In the genomic region with DNA sequence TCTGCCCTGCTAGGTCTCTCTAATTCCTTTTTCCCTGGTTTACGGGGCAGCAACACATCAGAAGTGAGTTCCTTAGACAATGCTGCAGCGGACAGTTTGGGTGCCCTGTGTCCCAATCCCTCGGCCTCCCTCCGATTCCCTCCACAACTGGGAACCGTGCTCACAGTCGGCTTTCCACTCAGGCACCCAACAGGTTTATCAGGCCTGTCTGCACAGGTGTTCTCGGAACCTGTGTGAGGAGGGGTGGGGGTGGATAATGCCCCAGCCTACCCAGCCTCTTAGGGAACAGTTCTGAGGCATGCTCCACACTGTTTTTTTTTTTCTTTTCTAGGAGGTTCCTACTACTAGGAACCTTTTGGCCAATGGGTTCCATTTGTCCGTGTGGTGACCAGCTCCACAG, we compare ENCODE assay signal across 16 cellular contexts.
A peak's percentile ranks its signal among the peaks of the same experiment; 100 is the strongest.
DNase-seq lines count a peak whose midpoint lies in the region; ATAC-seq and TF ChIP-seq lines count a peak whose summit lies in the region.
"Had no signal": no experiment of that assay in that cellular context is flagged by ENCODE, and none has a peak within 500 bp of the region (broad histone marks: within the 10 kb centered on the region; RNA-seq: fewer than 3 reads in every experiment).

No MANE protein-coding gene starts in this region.

- no peak overlapping the region for H3K9ac ChIP-seq in OCI-LY3 (ENCODE audit: low read length)

- peaks cover 5% of the 10 kb centered on the region; the same call in 1 of the 2 replicates for H3K4me1 ChIP-seq in OCI-LY3 (ENCODE audit: low read length)
- H3K4me1 ChIP-seq in aorta (ENCODE audit: control insufficient read depth in 1 of 2, insufficient read depth in 2 of 2, low read length in 2 of 2): no peaks in the 10 kb centered on the region

- WGBS in aorta, 2 donors: 96% methylated on average over 8 of the region's 8 CpGs

- peaks cover 16% of the 10 kb centered on the region; the same call in 1 of the 2 replicates for H3K27me3 ChIP-seq in OCI-LY3 (ENCODE audit: low read depth, low read length)
- no peaks in the 10 kb centered on the region for H3K27me3 ChIP-seq in aorta (ENCODE audit: control insufficient read depth in 1 of 2, insufficient read depth in 2 of 2, low read length in 1 of 2)
- H3K27me3 ChIP-seq in MG63: no peaks in the 10 kb centered on the region

- H3K79me2 ChIP-seq in OCI-LY3 (ENCODE audit: low read length): no peaks in the 10 kb centered on the region

- TF ChIP-seq CTCF in CD14-positive monocyte (IDR thresholded peaks at IDR 0.05) (no peak), OCI-LY3 (IDR thresholded peaks at IDR 0.05; ENCODE audit: low read depth, low read length) (no peak)

- H3K4me2 ChIP-seq in OCI-LY3 (ENCODE audit: low read length): no peak overlapping the region

- H3K27me3 Mint-ChIP-seq in CD14-positive monocyte (ENCODE audit: low read depth in 3 of 3) (no peaks in the 10 kb centered on the region), memory B cell (no peaks in the 10 kb centered on the region)
- H3K27me3 Mint-ChIP-seq: B cell; CD4-positive, alpha-beta T cell had no signal

- H3K4me1 Mint-ChIP-seq in CD14-positive monocyte (peaks cover 27% of the 10 kb centered on the region), memory B cell (no peaks in the 10 kb centered on the region)
- H3K4me1 Mint-ChIP-seq: B cell had no signal

- no peak overlapping the region for H3K27ac ChIP-seq in OCI-LY3 (ENCODE audit: low read length)
- H3K27ac ChIP-seq in aorta (ENCODE audit: low read depth in 1 of 2, low read length in 2 of 2): no peak overlapping the region

- ATAC-seq in memory B cell (ENCODE audit: low read depth) (no peak), aorta (ENCODE audit: low FRiP score) (peak; percentile 36), HG02840 (IDR thresholded peaks at IDR 0.05; ENCODE audit: low FRiP score, unreplicated experiment) (no peak)

- H3K27ac Mint-ChIP-seq in CD14-positive monocyte: peak overlapping the region in 4 of 7 donors; percentile 9 to 86 (median 81)
- no peak overlapping the region for H3K27ac Mint-ChIP-seq in memory B cell
- H3K27ac Mint-ChIP-seq: B cell; CD4-positive, alpha-beta T cell; HFFc6 had no signal

- H3K9me3 Mint-ChIP-seq in CD14-positive monocyte (peaks cover 0 to 8% (median 6%) of the 10 kb centered on the region in 7 donors), memory B cell (peaks cover 4% of the 10 kb centered on the region)
- H3K9me3 Mint-ChIP-seq: HFFc6 had no signal

- no peaks in the 10 kb centered on the region for H3K36me3 ChIP-seq in OCI-LY3 (replicated peaks; ENCODE audit: low read depth, low read length)
- H3K36me3 ChIP-seq in aorta (ENCODE audit: control insufficient read depth in 1 of 2, insufficient read depth in 2 of 2, low read length in 1 of 2): no peaks in the 10 kb centered on the region
- no peaks in the 10 kb centered on the region for H3K36me3 ChIP-seq in MG63

- 0 out of 2 replicates have a peak overlapping the region, but pooled peaks have one; percentile 95 for H2AFZ ChIP-seq in OCI-LY3 (ENCODE audit: low read depth, low read length)

- H3K36me3 Mint-ChIP-seq in CD14-positive monocyte (peaks cover 43 to 60% of the 10 kb centered on the region in 2 donors), memory B cell (peaks cover 14% of the 10 kb centered on the region)

- H3K9me3 ChIP-seq in OCI-LY3 (ENCODE audit: insufficient read depth, low read length): no peaks in the 10 kb centered on the region
- peaks cover 3% of the 10 kb centered on the region for H3K9me3 ChIP-seq in aorta (ENCODE audit: control insufficient read depth, low read length)
- H3K9me3 ChIP-seq in MG63: peaks cover 2% of the 10 kb centered on the region; the same call in 1 of the 2 replicates

- DNase-seq in CD14-positive monocyte (ENCODE audit: low spot score): no peak
- DNase-seq in memory B cell (ENCODE audit: low spot score in 2 of 2): no peak
- DNase-seq in aorta: no peak
- no peak for DNase-seq in LoVo (ENCODE audit: low spot score)
- DNase-seq in MG63: no peak
- DNase-seq: C1 segment of cervical spinal cord; CD4-positive, alpha-beta T cell; DMS79; GDM1; GOT3; H7; HFFc6 had no signal

- no peaks in the 10 kb centered on the region for H4K20me1 ChIP-seq in OCI-LY3 (ENCODE audit: insufficient read depth, low read length)

- no peak overlapping the region for H3K4me3 Mint-ChIP-seq in CD14-positive monocyte
- peak overlapping the region; percentile 8 for H3K4me3 Mint-ChIP-seq in memory B cell
- H3K4me3 Mint-ChIP-seq: CD4-positive, alpha-beta T cell; HFFc6 had no signal

- intact Hi-C loops in CD14-positive monocyte (cut with micrococcal nuclease) (loop anchor here in 1 of 2 donors (5.0 kb wide), 1 partner anchor 50 kb away; no protein-coding TSS in a partner anchor), aorta (cut with DNase I) (no loop called here)

- H3K4me3 ChIP-seq in OCI-LY3 (ENCODE audit: low read length) (no peak overlapping the region), aorta (ENCODE audit: low read length in 2 of 2) (no peak overlapping the region), MG63 (no peak overlapping the region)
- H3K4me3 ChIP-seq: K562 had no signal
